ENCODE assay signal across 13 cellular contexts in the genomic region with DNA sequence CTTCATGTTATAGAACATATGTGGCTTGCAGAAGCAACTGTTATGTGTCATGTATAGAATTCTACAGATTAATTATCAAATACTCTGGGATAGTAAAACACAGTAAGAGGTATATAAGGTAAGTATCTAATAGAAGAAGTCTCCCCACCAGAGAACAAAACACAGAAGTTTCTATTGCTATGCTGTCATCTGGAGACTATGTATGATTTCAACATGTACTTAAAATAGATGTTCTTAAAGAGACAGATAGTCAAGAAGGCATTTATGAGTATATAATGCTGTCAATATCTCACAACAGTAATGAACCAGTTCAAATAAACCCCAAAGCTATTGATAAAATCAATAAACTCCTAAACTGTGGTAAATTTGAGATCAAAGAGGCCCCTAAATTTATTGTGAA. TPM values are rescaled to one million over a fixed set of nuclear protein-coding genes. Genes with fewer than 3 reads are reported as not detected.
A peak's percentile ranks its signal among the peaks of the same experiment; 100 is the strongest.
DNase-seq lines count a peak whose midpoint lies in the region; ATAC-seq, FAIRE-seq and TF ChIP-seq lines count a peak whose summit lies in the region.
"Had no signal": no experiment of that assay in that cellular context is flagged by ENCODE, and none has a peak within 500 bp of the region (broad histone marks: within the 10 kb centered on the region; RNA-seq: fewer than 3 reads in every experiment).

No MANE protein-coding gene starts in this region.

- TF ChIP-seq CTCF in epithelial cell of esophagus (IDR thresholded peaks at IDR 0.05; ENCODE audit: insufficient read depth, low read depth, low read length, missing control alignments) = no peak
- no peak for TF ChIP-seq CTCF in psoas muscle (IDR thresholded peaks at IDR 0.05)
- no peak for TF ChIP-seq CTCF in lower lobe of right lung (IDR thresholded peaks at IDR 0.05)

- peak overlapping the region; percentile 83 for H3K27ac ChIP-seq in psoas muscle
- H3K27ac ChIP-seq in lower lobe of right lung = no peak overlapping the region
- H3K27ac ChIP-seq: adrenal gland, dorsolateral prefrontal cortex had no signal

- H3K36me3 ChIP-seq in psoas muscle (ENCODE audit: insufficient read depth in 1 of 2, low read depth in 1 of 2) = peaks cover 0 to 33% of the 10 kb centered on the region in 2 donors
- H3K36me3 ChIP-seq in H7 (replicated peaks; ENCODE audit: control insufficient read depth, insufficient read depth, low read length) = no peaks in the 10 kb centered on the region
- H3K36me3 ChIP-seq in lower lobe of right lung = peaks cover 20% of the 10 kb centered on the region
- H3K36me3 ChIP-seq: adrenal gland had no signal

- DNase-seq in GM18507 (ENCODE audit: extremely low spot score, insufficient read length, low read depth) = no peak
- DNase-seq in Kasumi-1 (lab: John Stamatoyannopoulos, UW) = peak; percentile 20 to 34
- peak; percentile 45 for DNase-seq in epithelial cell of esophagus (ENCODE audit: low read depth)
- no peak for DNase-seq in psoas muscle
- DNase-seq in foreskin melanocyte = no peak
- DNase-seq in H7 = no peak
- no peak for DNase-seq in lower lobe of right lung
- DNase-seq: activated T-cell treated with anti-CD3 and anti-CD28 coated beads, Interleukin-2, amount 50 U/mL, for 48 hours; adrenal gland; dorsolateral prefrontal cortex; left colon; NCI-H2171 treated with DMSO at 0.1 percent for 48 hours; T-cell had no signal

- H3K4me1 ChIP-seq in psoas muscle (peaks cover 45% of the 10 kb centered on the region), lower lobe of right lung (no peaks in the 10 kb centered on the region)

- H3K27me3 ChIP-seq in psoas muscle (ENCODE audit: insufficient read depth in 3 of 3, low read length in 2 of 3) = no peaks in the 10 kb centered on the region
- H3K27me3 ChIP-seq in H7 (ENCODE audit: control insufficient read depth, insufficient read depth, low read length) = no peaks in the 10 kb centered on the region
- no peaks in the 10 kb centered on the region for H3K27me3 ChIP-seq in lower lobe of right lung (ENCODE audit: low read depth)
- H3K27me3 ChIP-seq: adrenal gland, dorsolateral prefrontal cortex had no signal

- ATAC-seq in psoas muscle = peak; percentile 83 to 94 (median 92)
- no peak for ATAC-seq in lower lobe of right lung
- ATAC-seq: left colon, T-cell had no signal

- intact Hi-C loops in psoas muscle (cut with DNase I) = no loop called here
- intact Hi-C loops in lower lobe of right lung (cut with DNase I) = no loop called here

- FAIRE-seq in GM18507 (lab: Jason Lieb, UNC) = peak; percentile 21

- H3K4me3 ChIP-seq in epithelial cell of esophagus (ENCODE audit: low read length) (no peak overlapping the region), psoas muscle (peak overlapping the region; percentile 59), H7 (ENCODE audit: insufficient read depth, low read depth, low read length) (no peak overlapping the region), lower lobe of right lung (no peak overlapping the region)
- H3K4me3 ChIP-seq: adrenal gland, dorsolateral prefrontal cortex had no signal

- no peaks in the 10 kb centered on the region for H3K9me3 ChIP-seq in psoas muscle
- H3K9me3 ChIP-seq in lower lobe of right lung = no peaks in the 10 kb centered on the region
- H3K9me3 ChIP-seq: adrenal gland had no signal

RNA-seq across cellular contexts. Expression of a gene that starts 8.1 kb away (rescaled TPM):
- total RNA-seq in psoas muscle (under 1 TPM; 0.17 to 0.54 (median 0.20) TPM), lower lobe of right lung (0.09 TPM)
- under 1 TPM; 0.01 to 0.10 (median 0.09) TPM for polyA plus RNA-seq in psoas muscle
- total RNA-seq in H7 (2014; rRNA removed; shearing (Covaris generic)) = 0.24 and 0.67 TPM in 2 replicates

RNA-seq across cellular contexts. Expression of a gene that starts 14.5 kb away (rescaled TPM):
- total RNA-seq in psoas muscle = 100 to 1,000 TPM; 259 to 396 (median 327) TPM
- 100 to 1,000 TPM in 2 of 3 donors, 10 to 100 TPM in 1; 71.0 to 369 (median 240) TPM for polyA plus RNA-seq in psoas muscle
- 13.5 and 19.0 TPM in 2 replicates for total RNA-seq in H7 (2014; rRNA removed; shearing (Covaris generic))
- total RNA-seq in lower lobe of right lung = 50.6 TPM

RNA-seq across cellular contexts. Expression of a gene that starts 14.8 kb away (rescaled TPM):
- 100 to 1,000 TPM; 112 to 207 (median 181) TPM for total RNA-seq in psoas muscle
- polyA plus RNA-seq in psoas muscle = 100 to 1,000 TPM in 2 of 3 donors, 10 to 100 TPM in 1; 94.0 to 153 (median 122) TPM
- total RNA-seq in H7 (2014; rRNA removed; shearing (Covaris generic)) = 48.3 and 57.2 TPM in 2 replicates
- 49.6 TPM for total RNA-seq in lower lobe of right lung

Comparison
In these comparisons a context has a peak if more than half of its experiments do, and no peak if none do; other contexts are left out.
1. DNase-seq: peak in Kasumi-1 (2 of 2) and epithelial cell of esophagus (single experiment); none in GM18507 (single experiment), psoas muscle (0 of 2), foreskin melanocyte (single experiment), H7 (single experiment) and lower lobe of right lung (single experiment).
2. ATAC-seq: peak in psoas muscle (4 of 4); none in lower lobe of right lung (0 of 2).